Comparison of ENCODE assay signal across 17 cellular contexts in genomic region chr7:88204525-88205103, GRCh38.
"Had no signal": no experiment of that assay in that cellular context is flagged by ENCODE, and none has a peak within 500 bp of the region (broad histone marks: within the 10 kb centered on the region; RNA-seq: fewer than 3 reads in every experiment).

No MANE protein-coding gene starts in this region.

- H3K4me3 ChIP-seq: heart left ventricle, tibial artery, uterus had no signal

- H3K9ac ChIP-seq: parathyroid adenoma had no signal

- DNase-seq: activated CD4-positive, alpha-beta T cell treated with anti-CD3 and anti-CD28 coated beads for 48 hours; activated effector memory CD4-positive, alpha-beta T cell treated with Interleukin-2 at 50 U/mL for 16 hours; anterior cingulate cortex; brain microvascular endothelial cell; effector CD8-positive, alpha-beta T cell; foreskin melanocyte; heart left ventricle; immature natural killer cell; mesendoderm; natural killer cell; retina; tibial artery; uterus had no signal

- H3K4me1 ChIP-seq: heart left ventricle, parathyroid adenoma, tibial artery, uterus had no signal

- H3K27ac Mint-ChIP-seq: stimulated activated memory B cell treated with anti-CD40 and anti-IgM and Interleukin-4, amounts not matched to agents 10 μg/mL and 1 μg/mL and 100 μg/mL, for 72 hours had no signal

- H3K27ac ChIP-seq: brain microvascular endothelial cell, heart left ventricle, neutrophil, parathyroid adenoma, tibial artery, uterus had no signal

- H3K27me3 ChIP-seq: brain microvascular endothelial cell, heart left ventricle, neutrophil, tibial artery, uterus had no signal

- ATAC-seq: heart left ventricle; natural killer cell; stimulated activated memory B cell treated with anti-CD40 and anti-IgM and Interleukin-4, amounts not matched to agents 10 μg/mL and 1 μg/mL and 100 μg/mL, for 72 hours had no signal

- H3K36me3 ChIP-seq: uterus had no signal

- H3K9me3 Mint-ChIP-seq: activated naive CD4-positive, alpha-beta T cell treated with anti-CD3 and anti-CD28 coated beads, Interleukin-2, amount 50 U/mL, for 24 hours; immature natural killer cell; natural killer cell; stimulated activated memory B cell treated with anti-CD40 and anti-IgM and Interleukin-4, amounts not matched to agents 10 μg/mL and 1 μg/mL and 100 μg/mL, for 72 hours had no signal

- H3K9me3 ChIP-seq: heart left ventricle, neutrophil, tibial artery, uterus had no signal

- H2AFZ ChIP-seq: parathyroid adenoma had no signal

- H3K79me2 ChIP-seq: parathyroid adenoma had no signal

- H3K4me3 Mint-ChIP-seq: activated naive CD4-positive, alpha-beta T cell treated with anti-CD3 and anti-CD28 coated beads, Interleukin-2, amount 50 U/mL, for 24 hours; immature natural killer cell; natural killer cell; stimulated activated memory B cell treated with anti-CD40 and anti-IgM and Interleukin-4, amounts not matched to agents 10 μg/mL and 1 μg/mL and 100 μg/mL, for 72 hours had no signal

- H3K27me3 Mint-ChIP-seq: activated naive CD4-positive, alpha-beta T cell treated with anti-CD3 and anti-CD28 coated beads, Interleukin-2, amount 50 U/mL, for 24 hours; stimulated activated memory B cell treated with anti-CD40 and anti-IgM and Interleukin-4, amounts not matched to agents 10 μg/mL and 1 μg/mL and 100 μg/mL, for 72 hours had no signal
